Comparison of ENCODE assay signal across 20 cellular contexts in the genomic region with DNA sequence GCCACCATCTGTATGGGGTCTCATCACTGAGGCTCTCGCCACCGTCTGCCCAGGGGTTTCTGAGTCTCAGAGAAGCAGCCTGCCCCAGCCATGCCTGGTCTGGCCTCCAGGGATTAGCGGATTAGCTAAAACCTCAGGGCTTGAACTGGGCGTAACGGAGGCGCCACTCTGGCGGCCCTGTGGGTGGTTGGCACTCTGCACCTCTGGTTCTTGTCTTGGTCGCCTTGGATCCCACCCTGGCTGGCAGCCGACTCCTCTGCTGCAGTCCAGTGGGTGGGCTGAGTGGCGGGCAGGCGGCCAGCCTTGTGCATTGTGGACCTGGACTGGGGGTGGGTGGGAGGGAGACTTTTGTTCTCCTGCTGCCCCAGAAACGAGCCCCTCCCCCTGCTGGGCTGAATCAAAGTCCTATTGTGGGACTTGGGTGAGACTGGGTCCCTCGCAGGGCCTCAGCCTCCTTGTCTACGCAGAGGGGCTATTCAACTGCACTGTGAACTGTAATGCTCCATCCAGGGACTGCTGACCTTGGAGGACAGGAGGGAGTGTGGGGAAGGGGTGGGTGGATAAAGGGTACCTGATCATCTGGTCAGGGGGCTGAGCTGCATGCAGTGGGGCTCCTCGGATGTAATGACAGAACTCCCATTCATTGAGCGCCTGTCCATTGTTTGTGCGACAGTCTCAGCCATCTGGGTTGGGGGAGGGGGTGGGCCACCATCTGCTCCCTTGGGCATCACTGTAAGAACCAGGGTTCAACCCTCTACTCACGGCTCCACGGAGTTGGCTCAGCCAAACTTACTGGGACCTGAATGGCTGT. TPM values are rescaled to one million over a fixed set of nuclear protein-coding genes. Genes with fewer than 3 reads are reported as not detected.
A peak's percentile ranks its signal among the peaks of the same experiment; 100 is the strongest.
DNase-seq lines count a peak whose midpoint lies in the region; ATAC-seq and TF ChIP-seq lines count a peak whose summit lies in the region.
"Had no signal": no experiment of that assay in that cellular context is flagged by ENCODE, and none has a peak within 500 bp of the region (broad histone marks: within the 10 kb centered on the region; RNA-seq: fewer than 3 reads in every experiment).

No MANE protein-coding gene starts in this region.

- no peak overlapping the region for H3K4me3 ChIP-seq in upper lobe of right lung
- H3K4me3 ChIP-seq: pancreas had no signal

- H3K36me3 ChIP-seq in upper lobe of right lung, result no peaks in the 10 kb centered on the region
- H3K36me3 ChIP-seq: pancreas had no signal

- peak; percentile 57 for DNase-seq in natural killer cell treated with Interleukin-12 subunit alpha and Interleukin-12 subunit beta and Interleukin-15 and Interleukin-18, amount 100 ng/mL, for 72 hours (ENCODE audit: low spot score)
- DNase-seq in natural killer cell (no peak), astrocyte of the hippocampus (ENCODE audit: low read depth, low spot score) (peak; percentile 76), midbrain (lab: John Stamatoyannopoulos, UW) (peak; percentile 91), upper lobe of right lung (peak; percentile 45), Calu3 (no peak), NCI-H2227 (lab: John Stamatoyannopoulos, UW; ENCODE audit: unreplicated experiment) (no peak)
- no peak for DNase-seq in central memory CD4-positive, alpha-beta T cell
- DNase-seq: activated CD4-positive, alpha-beta T cell treated with anti-CD3 and anti-CD28 coated beads, Interleukin-2, amount 10 ng/mL, durations not matched to agents 24 days and 14 days; activated T-cell treated with anti-CD3 and anti-CD28 coated beads, Interleukin-2, amount 50 U/mL, for 48 hours; NCI-H1417 treated with DMSO at 0.1 percent for 48 hours; NCI-H510A; pancreas; stimulated activated CD4-positive, alpha-beta T cell treated with anti-CD3 and anti-CD28 coated beads, Interleukin-1b, Interleukin-23, amount 100 ng/mL, for 48 hours; stimulated activated CD8-positive, alpha-beta memory T cell treated with anti-CD3 and anti-CD28 coated beads, Interleukin-4, amount 100 ng/mL, for 48 hours; trophoblast cell had no signal

- BruUV-seq in Calu3 (replicated peaks; lab: Mats Ljungman, UMichigan), result no TSS peak

- H3K9me3 Mint-ChIP-seq in natural killer cell treated with Interleukin-12 subunit alpha and Interleukin-12 subunit beta and Interleukin-15 and Interleukin-18, amount 100 ng/mL, for 72 hours, result no peaks in the 10 kb centered on the region
- H3K9me3 Mint-ChIP-seq in natural killer cell, result peaks cover 0 to 2% of the 10 kb centered on the region in 2 donors
- peaks cover 3% of the 10 kb centered on the region for H3K9me3 Mint-ChIP-seq in Calu3 (ENCODE audit: low read depth, unreplicated experiment)

- ATAC-seq in natural killer cell treated with Interleukin-12 subunit alpha and Interleukin-12 subunit beta and Interleukin-15 and Interleukin-18, amount 100 ng/mL, for 72 hours, result no peak
- ATAC-seq in natural killer cell (no peak), upper lobe of right lung (no peak)
- ATAC-seq: pancreas had no signal

- H3K27ac ChIP-seq in upper lobe of right lung, result no peak overlapping the region
- H3K27ac ChIP-seq: pancreas had no signal

- CTCF ChIA-PET in Calu3 (lab: Charles Lee), result no interaction called here

- intact Hi-C loops in natural killer cell (cut with micrococcal nuclease) (no loop called here), upper lobe of right lung (cut with DNase I) (no loop called here), Calu3 (cut with micrococcal nuclease; ENCODE audit: unreplicated experiment) (no loop called here)

- no peaks in the 10 kb centered on the region for H3K9me3 ChIP-seq in upper lobe of right lung
- H3K9me3 ChIP-seq: pancreas had no signal

- no peak overlapping the region for H3K27ac Mint-ChIP-seq in natural killer cell treated with Interleukin-12 subunit alpha and Interleukin-12 subunit beta and Interleukin-15 and Interleukin-18, amount 100 ng/mL, for 72 hours
- no peak overlapping the region for H3K27ac Mint-ChIP-seq in natural killer cell
- no peak overlapping the region for H3K27ac Mint-ChIP-seq in Calu3 (ENCODE audit: unreplicated experiment)
- H3K27ac Mint-ChIP-seq: activated CD4-positive, alpha-beta T cell treated with anti-CD3 and anti-CD28 coated beads, Interleukin-2, amount 10 ng/mL, durations not matched to agents 24 days and 14 days had no signal

- no peak overlapping the region for H3K4me3 Mint-ChIP-seq in natural killer cell treated with Interleukin-12 subunit alpha and Interleukin-12 subunit beta and Interleukin-15 and Interleukin-18, amount 100 ng/mL, for 72 hours
- no peak overlapping the region for H3K4me3 Mint-ChIP-seq in natural killer cell
- no peak overlapping the region for H3K4me3 Mint-ChIP-seq in Calu3 (ENCODE audit: low read depth, unreplicated experiment)
- H3K4me3 Mint-ChIP-seq: activated CD4-positive, alpha-beta T cell treated with anti-CD3 and anti-CD28 coated beads, Interleukin-2, amount 10 ng/mL, durations not matched to agents 24 days and 14 days had no signal

- H3K36me3 Mint-ChIP-seq in natural killer cell treated with Interleukin-12 subunit alpha and Interleukin-12 subunit beta and Interleukin-15 and Interleukin-18, amount 100 ng/mL, for 72 hours, result no peaks in the 10 kb centered on the region
- no peaks in the 10 kb centered on the region for H3K36me3 Mint-ChIP-seq in natural killer cell
- peaks cover 8% of the 10 kb centered on the region for H3K36me3 Mint-ChIP-seq in Calu3 (ENCODE audit: insufficient read depth, unreplicated experiment)
- H3K36me3 Mint-ChIP-seq: IgD-negative memory B cell had no signal

- peaks cover 0 to 7% of the 10 kb centered on the region in 2 donors for H3K4me1 Mint-ChIP-seq in natural killer cell treated with Interleukin-12 subunit alpha and Interleukin-12 subunit beta and Interleukin-15 and Interleukin-18, amount 100 ng/mL, for 72 hours (ENCODE audit: low read depth in 2 of 2)
- peaks cover 0 to 2% of the 10 kb centered on the region in 2 donors for H3K4me1 Mint-ChIP-seq in natural killer cell
- H3K4me1 Mint-ChIP-seq in Calu3 (ENCODE audit: low read depth, unreplicated experiment), result no peaks in the 10 kb centered on the region
- H3K4me1 Mint-ChIP-seq: IgD-negative memory B cell had no signal

- no peaks in the 10 kb centered on the region for H3K27me3 ChIP-seq in upper lobe of right lung
- H3K27me3 ChIP-seq: pancreas had no signal

- no peaks in the 10 kb centered on the region for H3K27me3 Mint-ChIP-seq in natural killer cell treated with Interleukin-12 subunit alpha and Interleukin-12 subunit beta and Interleukin-15 and Interleukin-18, amount 100 ng/mL, for 72 hours
- H3K27me3 Mint-ChIP-seq in natural killer cell (ENCODE audit: low read depth in 2 of 2) (no peaks in the 10 kb centered on the region), Calu3 (ENCODE audit: unreplicated experiment) (peaks cover 100% of the 10 kb centered on the region)
- H3K27me3 Mint-ChIP-seq: activated CD4-positive, alpha-beta T cell treated with anti-CD3 and anti-CD28 coated beads, Interleukin-2, amount 10 ng/mL, durations not matched to agents 24 days and 14 days; IgD-negative memory B cell had no signal

- no peak for TF ChIP-seq CTCF in natural killer cell (IDR thresholded peaks at IDR 0.05)
- no peak for TF ChIP-seq CTCF in upper lobe of right lung (IDR thresholded peaks at IDR 0.05)
- TF ChIP-seq CTCF in Calu3 (IDR thresholded peaks at IDR 0.05; ENCODE audit: unreplicated experiment), result no peak

- H3K4me1 ChIP-seq in upper lobe of right lung, result no peaks in the 10 kb centered on the region
- H3K4me1 ChIP-seq: pancreas had no signal

RNA-seq across cellular contexts. Expression of a gene that starts 23.9 kb away (rescaled TPM):
- total RNA-seq in natural killer cell treated with Interleukin-12 subunit alpha and Interleukin-12 subunit beta and Interleukin-15 and Interleukin-18, amount 100 ng/mL, for 72 hours, result not detected
- total RNA-seq in natural killer cell (not detected), upper lobe of right lung (not detected), Calu3 (2022) (not detected in 2 replicates)
- total RNA-seq: activated CD4-positive, alpha-beta T cell treated with anti-CD3 and anti-CD28 coated beads, Interleukin-2, amount 10 ng/mL, durations not matched to agents 24 days and 14 days; aorta; Daoy; pancreas; RPMI7951 had no signal

RNA-seq across cellular contexts. Expression of a gene that starts 27.2 kb away (rescaled TPM):
- not detected for total RNA-seq in natural killer cell treated with Interleukin-12 subunit alpha and Interleukin-12 subunit beta and Interleukin-15 and Interleukin-18, amount 100 ng/mL, for 72 hours
- not detected for total RNA-seq in natural killer cell
- not detected for total RNA-seq in upper lobe of right lung
- total RNA-seq in Calu3 (2022), result not detected in 2 replicates
- total RNA-seq: activated CD4-positive, alpha-beta T cell treated with anti-CD3 and anti-CD28 coated beads, Interleukin-2, amount 10 ng/mL, durations not matched to agents 24 days and 14 days; aorta; Daoy; RPMI7951 had no signal

RNA-seq across cellular contexts. Expression of a gene that starts 51.1 kb away (rescaled TPM):
- not detected for total RNA-seq in natural killer cell treated with Interleukin-12 subunit alpha and Interleukin-12 subunit beta and Interleukin-15 and Interleukin-18, amount 100 ng/mL, for 72 hours
- total RNA-seq in natural killer cell (not detected), upper lobe of right lung (not detected), Calu3 (2022) (not detected in 2 replicates)
- total RNA-seq: activated CD4-positive, alpha-beta T cell treated with anti-CD3 and anti-CD28 coated beads, Interleukin-2, amount 10 ng/mL, durations not matched to agents 24 days and 14 days; aorta; Daoy; pancreas; RPMI7951 had no signal

Comparison
In these comparisons a context has a peak if more than half of its experiments do, and no peak if none do; other contexts are left out.
1. DNase-seq: peak in natural killer cell treated with Interleukin-12 subunit alpha and Interleukin-12 subunit beta and Interleukin-15 and Interleukin-18, amount 100 ng/mL, for 72 hours (single experiment), astrocyte of the hippocampus (single experiment), midbrain (single experiment) and upper lobe of right lung (single experiment); none in natural killer cell (single experiment), Calu3 (single experiment), central memory CD4-positive, alpha-beta T cell (single experiment) and NCI-H2227 (single experiment).